Comparison of ENCODE assay signal across 2 cellular contexts in the genomic region with DNA sequence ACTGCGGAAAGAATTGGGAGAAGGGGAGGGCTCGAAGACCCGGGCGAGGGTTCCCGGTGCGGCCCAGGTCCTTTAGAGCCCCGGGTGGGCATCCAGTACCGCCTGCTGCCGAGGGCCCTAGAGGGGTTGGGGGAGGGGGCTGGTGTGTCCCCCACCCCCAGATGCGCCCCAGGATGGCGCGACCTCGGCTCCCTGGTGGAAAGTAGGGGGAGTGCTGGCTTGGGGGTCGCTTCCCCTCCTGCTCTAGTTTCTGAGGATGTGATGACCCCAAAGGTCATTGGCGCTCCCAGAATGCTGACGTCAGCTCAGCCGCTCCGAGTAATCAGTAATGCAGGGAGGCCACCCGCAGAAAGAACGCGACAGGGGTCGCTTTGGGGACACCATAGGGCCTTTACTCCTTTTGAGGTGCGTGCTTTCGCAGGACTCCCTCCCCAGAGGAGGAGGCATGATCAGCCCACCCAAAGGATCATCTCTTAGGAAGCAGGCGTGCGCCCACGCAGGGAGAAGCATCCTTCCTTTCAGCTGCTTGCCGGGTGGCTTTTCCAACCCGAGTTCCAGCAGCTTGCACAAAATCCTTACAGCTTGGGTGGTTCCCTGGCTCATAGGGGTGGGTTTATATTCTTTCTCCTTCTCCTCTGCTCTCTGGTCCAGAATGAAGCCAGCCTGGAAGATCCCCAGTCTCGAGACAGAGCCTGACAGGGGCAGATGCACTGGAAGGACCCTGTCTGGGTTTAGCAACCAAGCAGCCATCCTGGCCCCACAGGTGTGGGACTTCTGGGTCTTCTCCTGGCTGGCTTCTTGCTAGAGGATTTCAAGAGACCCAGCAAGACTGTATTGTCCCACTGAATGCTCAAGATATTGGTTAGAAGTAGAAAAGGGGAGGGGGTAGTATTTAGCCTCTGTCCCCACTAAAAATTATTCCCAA.
TF ChIP-seq lines count a peak whose summit lies in the region.

No MANE protein-coding gene starts in this region.

TF ChIP-seq in GM23338, 12 proteins besides CTCF, POLR2A, EP300 and RAD21 (continued from another document):
- TF ChIP-seq, protein P1, sequence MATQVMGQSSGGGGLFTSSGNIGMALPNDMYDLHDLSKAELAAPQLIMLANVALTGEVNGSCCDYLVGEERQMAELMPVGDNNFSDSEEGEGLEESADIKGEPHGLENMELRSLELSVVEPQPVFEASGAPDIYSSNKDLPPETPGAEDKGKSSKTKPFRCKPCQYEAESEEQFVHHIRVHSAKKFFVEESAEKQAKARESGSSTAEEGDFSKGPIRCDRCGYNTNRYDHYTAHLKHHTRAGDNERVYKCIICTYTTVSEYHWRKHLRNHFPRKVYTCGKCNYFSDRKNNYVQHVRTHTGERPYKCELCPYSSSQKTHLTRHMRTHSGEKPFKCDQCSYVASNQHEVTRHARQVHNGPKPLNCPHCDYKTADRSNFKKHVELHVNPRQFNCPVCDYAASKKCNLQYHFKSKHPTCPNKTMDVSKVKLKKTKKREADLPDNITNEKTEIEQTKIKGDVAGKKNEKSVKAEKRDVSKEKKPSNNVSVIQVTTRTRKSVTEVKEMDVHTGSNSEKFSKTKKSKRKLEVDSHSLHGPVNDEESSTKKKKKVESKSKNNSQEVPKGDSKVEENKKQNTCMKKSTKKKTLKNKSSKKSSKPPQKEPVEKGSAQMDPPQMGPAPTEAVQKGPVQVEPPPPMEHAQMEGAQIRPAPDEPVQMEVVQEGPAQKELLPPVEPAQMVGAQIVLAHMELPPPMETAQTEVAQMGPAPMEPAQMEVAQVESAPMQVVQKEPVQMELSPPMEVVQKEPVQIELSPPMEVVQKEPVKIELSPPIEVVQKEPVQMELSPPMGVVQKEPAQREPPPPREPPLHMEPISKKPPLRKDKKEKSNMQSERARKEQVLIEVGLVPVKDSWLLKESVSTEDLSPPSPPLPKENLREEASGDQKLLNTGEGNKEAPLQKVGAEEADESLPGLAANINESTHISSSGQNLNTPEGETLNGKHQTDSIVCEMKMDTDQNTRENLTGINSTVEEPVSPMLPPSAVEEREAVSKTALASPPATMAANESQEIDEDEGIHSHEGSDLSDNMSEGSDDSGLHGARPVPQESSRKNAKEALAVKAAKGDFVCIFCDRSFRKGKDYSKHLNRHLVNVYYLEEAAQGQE (IDR thresholded peaks at IDR 0.05; ENCODE audit: unreplicated experiment) = no peak

TF ChIP-seq in HEK293T, 16 proteins besides CTCF, POLR2A, EP300 and RAD21 (continued from another document):
- TF ChIP-seq SUZ12 (IDR thresholded peaks at IDR 0.05) = no peak
